ENCODE assay signal across 1 cellular context in genomic region chr4:123257563-123257962, GRCh38.
TF ChIP-seq lines count a peak whose summit lies in the region.

No MANE protein-coding gene starts in this region.

TF ChIP-seq in GM23338, 12 proteins besides CTCF, POLR2A, EP300 and RAD21 (continued from another document):
- TF ChIP-seq NANOG (IDR thresholded peaks at IDR 0.05; ENCODE audit: borderline replicate concordance): no peak
- TF ChIP-seq EZH2 (IDR thresholded peaks at IDR 0.05; ENCODE audit: low read depth, unreplicated experiment): no peak
- TF ChIP-seq EZH2phosphoT487 (IDR thresholded peaks at IDR 0.05; ENCODE audit: unreplicated experiment): no peak
